18 cellular contexts compared by ENCODE assay signal in genomic region chr19:31553844-31554215, GRCh38.
A peak's percentile ranks its signal among the peaks of the same experiment; 100 is the strongest.
DNase-seq lines count a peak whose midpoint lies in the region; ATAC-seq and TF ChIP-seq lines count a peak whose summit lies in the region.
"Had no signal": no experiment of that assay in that cellular context is flagged by ENCODE, and none has a peak within 500 bp of the region (broad histone marks: within the 10 kb centered on the region; RNA-seq: fewer than 3 reads in every experiment).

No MANE protein-coding gene starts in this region.

- TF ChIP-seq POLR2A in suprapubic skin (IDR thresholded peaks at IDR 0.05): no peak

- H3K18ac ChIP-seq in mesendoderm (ENCODE audit: low read length): no peak overlapping the region

- intact Hi-C loops in left ventricle myocardium superior (cut with micrococcal nuclease) (no loop called here), left lung (cut with DNase I) (no loop called here)

- no peak overlapping the region for H2BK5ac ChIP-seq in mesendoderm (ENCODE audit: low read length)

- no peak overlapping the region for H3K4ac ChIP-seq in mesendoderm (ENCODE audit: low read depth, low read length)

- no peak for TF ChIP-seq CTCF in right atrium auricular region (IDR thresholded peaks at IDR 0.05)
- no peak for TF ChIP-seq CTCF in left lung (IDR thresholded peaks at IDR 0.05)
- no peak for TF ChIP-seq CTCF in suprapubic skin (IDR thresholded peaks at IDR 0.05)

- H2BK15ac ChIP-seq in mesendoderm (replicated peaks; ENCODE audit: low read depth): no peak overlapping the region

- no peak overlapping the region for H3K9ac ChIP-seq in mesendoderm (ENCODE audit: low read length)

- 54% methylated on average over 8 of the region's 8 CpGs for WGBS in suprapubic skin
- no CpG with 5 or more reads among the region's 8 CpGs for WGBS in mesendoderm (ENCODE audit: extremely low coverage, insufficient coverage, low lambda C conversion rate)

- H3K9me3 ChIP-seq in right atrium auricular region (peaks cover 0 to under 1% of the 10 kb centered on the region in 2 donors), left lung (peaks cover 0 to 6% of the 10 kb centered on the region in 2 donors), suprapubic skin (no peaks in the 10 kb centered on the region)

- no peak overlapping the region for H3K23ac ChIP-seq in mesendoderm (ENCODE audit: low read length)

- no peaks in the 10 kb centered on the region for H3K79me1 ChIP-seq in mesendoderm (ENCODE audit: low read length)

- no peaks in the 10 kb centered on the region for H3K36me3 ChIP-seq in right atrium auricular region
- H3K36me3 ChIP-seq in left lung: no peaks in the 10 kb centered on the region
- H3K36me3 ChIP-seq in suprapubic skin: no peaks in the 10 kb centered on the region
- H3K36me3 ChIP-seq in mesendoderm (ENCODE audit: control insufficient read depth, insufficient read depth, low read length): no peaks in the 10 kb centered on the region

- no peaks in the 10 kb centered on the region for H3K79me2 ChIP-seq in mesendoderm (ENCODE audit: control insufficient read depth, insufficient read depth, low read length)

- no peak overlapping the region for H4K8ac ChIP-seq in mesendoderm (ENCODE audit: low read depth, low read length)

- no peak for TF ChIP-seq EP300 in suprapubic skin (IDR thresholded peaks at IDR 0.05)

- no peak overlapping the region for H3K27ac ChIP-seq in right atrium auricular region
- H3K27ac ChIP-seq in left lung: no peak overlapping the region
- peak overlapping the region; percentile 12 for H3K27ac ChIP-seq in suprapubic skin
- no peak overlapping the region for H3K27ac ChIP-seq in mesendoderm (ENCODE audit: low read depth, low read length)
- H3K27ac ChIP-seq: RWPE1 had no signal

- no peak overlapping the region for H2AK5ac ChIP-seq in mesendoderm (ENCODE audit: low read length)

- no peak for DNase-seq in left ventricle myocardium superior
- DNase-seq in right atrium auricular region (ENCODE audit: low spot score): no peak
- no peak for DNase-seq in left lung
- DNase-seq in suprapubic skin (ENCODE audit: low spot score in 2 of 2): no peak
- DNase-seq in NCI-H1092 treated with DMSO at 0.1 percent for 48 hours (lab: John Stamatoyannopoulos, UW): no peak
- DNase-seq in mesendoderm: no peak
- no peak for DNase-seq in effector CD8-positive, alpha-beta T cell (lab: John Stamatoyannopoulos, UW)
- DNase-seq: AML-193, COR-L47, DMS153, H9, KG1, NCI-H1436 treated with DMSO at 0.1 percent for 48 hours, NCI-H2029 treated with DMSO at 0.1 percent for 48 hours, NCI-H748 treated with DMSO at 0.1 percent for 48 hours had no signal

- no peak overlapping the region for H3K56ac ChIP-seq in mesendoderm (ENCODE audit: low read length)

- H3K4me1 ChIP-seq in right atrium auricular region (no peaks in the 10 kb centered on the region), left lung (no peaks in the 10 kb centered on the region), suprapubic skin (peaks cover 3% of the 10 kb centered on the region), mesendoderm (ENCODE audit: control insufficient read depth, low read depth, low read length) (peaks cover 2% of the 10 kb centered on the region)

- peak; percentile 58 for ATAC-seq in left ventricle myocardium superior
- peak; percentile 59 for ATAC-seq in left lung
- ATAC-seq: HepG2, PC-3 had no signal

- H3K4me2 ChIP-seq in mesendoderm (ENCODE audit: low read length): no peak overlapping the region

- no peak overlapping the region for H3K4me3 ChIP-seq in right atrium auricular region
- no peak overlapping the region for H3K4me3 ChIP-seq in left lung
- no peak overlapping the region for H3K4me3 ChIP-seq in suprapubic skin
- H3K4me3 ChIP-seq in mesendoderm (ENCODE audit: low read length): no peak overlapping the region

- H3K27me3 ChIP-seq in right atrium auricular region (no peaks in the 10 kb centered on the region), left lung (no peaks in the 10 kb centered on the region), suprapubic skin (no peaks in the 10 kb centered on the region), mesendoderm (ENCODE audit: insufficient read depth, low read length, poor library complexity) (no peaks in the 10 kb centered on the region)

- H4K5ac ChIP-seq in mesendoderm (ENCODE audit: low read length): no peak overlapping the region

- H2BK120ac ChIP-seq in mesendoderm (ENCODE audit: low read depth, low read length): no peak overlapping the region
